1 cellular context compared by ENCODE assay signal in the genomic region with DNA sequence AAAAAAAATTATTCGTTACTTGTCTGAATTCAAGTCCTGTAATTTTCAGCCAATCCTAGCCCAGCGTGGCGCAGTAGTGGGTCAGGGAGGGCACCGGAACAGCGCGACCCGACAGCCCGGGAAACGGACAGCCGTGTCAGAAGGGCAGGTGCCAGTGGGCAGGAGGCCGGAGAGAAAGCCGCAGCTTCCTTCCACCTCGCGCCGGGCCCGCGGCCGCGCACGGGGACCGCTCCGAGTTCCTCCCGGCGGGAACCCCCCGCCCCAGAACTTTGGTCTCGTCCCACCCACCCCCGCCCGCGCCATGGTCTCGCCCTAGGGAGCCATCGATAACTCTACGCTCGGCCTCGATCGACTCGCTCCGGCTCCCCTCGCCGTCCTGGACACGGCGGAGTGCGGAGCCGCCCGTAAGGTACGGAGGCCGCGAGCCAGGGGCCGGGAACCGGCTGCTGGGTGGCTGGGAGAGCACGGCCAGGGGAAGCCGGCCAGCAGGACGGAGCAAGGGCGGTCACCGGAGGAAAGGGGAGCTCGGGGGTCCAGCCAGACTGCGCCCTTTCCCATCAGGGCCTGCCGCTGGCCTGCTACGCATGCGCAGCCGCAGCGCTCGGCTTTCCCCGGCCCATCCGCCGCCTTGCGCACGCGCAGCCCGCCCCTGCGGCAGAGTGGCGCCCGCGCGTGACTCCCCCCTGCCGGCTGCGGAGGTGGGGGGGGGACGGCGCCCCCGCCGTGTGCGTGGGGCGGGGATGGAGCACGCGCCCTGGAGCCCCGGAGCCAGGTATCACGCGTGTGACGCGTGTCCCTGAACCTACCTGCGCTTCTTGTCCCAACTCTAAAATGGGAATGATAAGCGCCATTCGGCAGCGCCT.
TF ChIP-seq lines count a peak whose summit lies in the region.

MLST8 (plus strand) TSS at position 351 of the 863 bp plus-strand sequence. CDS start 632 bp downstream, outside the sequence.

TF ChIP-seq in HEK293, 187 proteins besides CTCF, POLR2A, EP300 and RAD21 (continued from another document and continues in another):
- TF ChIP-seq HIC1 (tag by site-specific recombination; IDR thresholded peaks at IDR 0.05) (peak; percentile 63; the same call in 1 of the 2 replicates), ZNF23 (tag by site-specific recombination; IDR thresholded peaks at IDR 0.05; ENCODE audit: borderline replicate concordance) (no peak), ZNF138 (tag by site-specific recombination; IDR thresholded peaks at IDR 0.05; ENCODE audit: borderline replicate concordance) (no peak), ZNF274 (IDR thresholded peaks at IDR 0.05; ENCODE audit: low read length) (no peak), ZNF274 (tag by site-specific recombination; IDR thresholded peaks at IDR 0.05; ENCODE audit: borderline replicate concordance) (no peak), SP7 (tag by site-specific recombination; IDR thresholded peaks at IDR 0.05) (peak; percentile 70; the same call in 1 of the 2 replicates), KLF16 (tag by site-specific recombination; IDR thresholded peaks at IDR 0.05) (no peak; the same call in 1 of the 2 replicates), ZSCAN16 (tag by site-specific recombination; IDR thresholded peaks at IDR 0.05) (no peak), ZNF473 (tag by site-specific recombination; IDR thresholded peaks at IDR 0.05) (no peak), ZNF658 (tag by site-specific recombination; IDR thresholded peaks at IDR 0.05) (no peak), GLIS1 (tag by site-specific recombination; IDR thresholded peaks at IDR 0.05) (peak; percentile 66; the same call in 1 of the 2 replicates), ZNF837 (tag by site-specific recombination; IDR thresholded peaks at IDR 0.05) (no peak), BCL11B (tag by site-specific recombination; IDR thresholded peaks at IDR 0.05; ENCODE audit: low read depth) (0 out of 2 replicates have a peak, but pooled peaks have one; percentile 13), ZNF654 (tag by site-specific recombination; IDR thresholded peaks at IDR 0.05; ENCODE audit: low read depth) (no peak), ZNF544 (tag by site-specific recombination; IDR thresholded peaks at IDR 0.05) (no peak), ZNF777 (tag by site-specific recombination; IDR thresholded peaks at IDR 0.05; ENCODE audit: borderline replicate concordance) (no peak), ZNF341 (tag by site-specific recombination; IDR thresholded peaks at IDR 0.05; ENCODE audit: low read depth) (peak; percentile 99), ZNF354C (tag by site-specific recombination; IDR thresholded peaks at IDR 0.05; ENCODE audit: borderline replicate concordance, low read depth) (no peak), ZNF266 (tag by site-specific recombination; IDR thresholded peaks at IDR 0.05; ENCODE audit: low read depth) (no peak), ZNF398 (tag by site-specific recombination; IDR thresholded peaks at IDR 0.05) (peak; percentile 76; the same call in 1 of the 2 replicates), ZNF791 (tag by site-specific recombination; IDR thresholded peaks at IDR 0.05) (no peak), ZNF223 (tag by site-specific recombination; IDR thresholded peaks at IDR 0.05) (no peak), ZNF558 (tag by site-specific recombination; IDR thresholded peaks at IDR 0.05) (no peak), ZNF488 (tag by site-specific recombination; IDR thresholded peaks at IDR 0.05) (no peak), ZNF501 (tag by site-specific recombination; IDR thresholded peaks at IDR 0.05) (peak; percentile 34; the same call in 1 of the 2 replicates), ZNF600 (tag by site-specific recombination; IDR thresholded peaks at IDR 0.05) (peak; percentile 93), ZNF19 (tag by site-specific recombination; IDR thresholded peaks at IDR 0.05; ENCODE audit: low read depth) (no peak), ZNF596 (tag by site-specific recombination; IDR thresholded peaks at IDR 0.05) (peak; percentile 10; the same call in 1 of the 2 replicates), ZBTB10 (tag by site-specific recombination; IDR thresholded peaks at IDR 0.05) (0 out of 2 replicates have a peak, but pooled peaks have one; percentile 18), ZNF677 (tag by site-specific recombination; IDR thresholded peaks at IDR 0.05) (no peak), ZNF221 (tag by site-specific recombination; IDR thresholded peaks at IDR 0.05; ENCODE audit: borderline replicate concordance) (no peak), ZNF785 (tag by site-specific recombination; IDR thresholded peaks at IDR 0.05) (no peak), ZNF132 (tag by site-specific recombination; IDR thresholded peaks at IDR 0.05; ENCODE audit: borderline replicate concordance) (no peak), ZNF121 (tag by site-specific recombination; IDR thresholded peaks at IDR 0.05) (no peak), ZNF2 (tag by site-specific recombination; IDR thresholded peaks at IDR 0.05) (no peak; the same call in 1 of the 2 replicates), BCL11A (tag by site-specific recombination; IDR thresholded peaks at IDR 0.05; ENCODE audit: low read depth) (no peak), ZNF416 (tag by site-specific recombination; IDR thresholded peaks at IDR 0.05) (no peak), PRDM4 (tag by site-specific recombination; IDR thresholded peaks at IDR 0.05) (no peak; the same call in 1 of the 2 replicates), GLIS2 (tag by site-specific recombination; IDR thresholded peaks at IDR 0.05) (peak; percentile 59; the same call in 1 of the 2 replicates), ZBTB20 (tag by site-specific recombination; IDR thresholded peaks at IDR 0.05) (no peak), KLF9 (tag by site-specific recombination; IDR thresholded peaks at IDR 0.05; ENCODE audit: low read depth) (no peak), ZBTB1 (tag by site-specific recombination; IDR thresholded peaks at IDR 0.05) (0 out of 2 replicates have a peak, but pooled peaks have one; percentile 57), ZNF549 (tag by site-specific recombination; IDR thresholded peaks at IDR 0.05) (no peak), ZNF324 (tag by site-specific recombination; IDR thresholded peaks at IDR 0.05) (peak; percentile 86; the same call in 1 of the 2 replicates), ZNF157 (tag by site-specific recombination; IDR thresholded peaks at IDR 0.05) (no peak)
- TF ChIP-seq, protein P1, sequence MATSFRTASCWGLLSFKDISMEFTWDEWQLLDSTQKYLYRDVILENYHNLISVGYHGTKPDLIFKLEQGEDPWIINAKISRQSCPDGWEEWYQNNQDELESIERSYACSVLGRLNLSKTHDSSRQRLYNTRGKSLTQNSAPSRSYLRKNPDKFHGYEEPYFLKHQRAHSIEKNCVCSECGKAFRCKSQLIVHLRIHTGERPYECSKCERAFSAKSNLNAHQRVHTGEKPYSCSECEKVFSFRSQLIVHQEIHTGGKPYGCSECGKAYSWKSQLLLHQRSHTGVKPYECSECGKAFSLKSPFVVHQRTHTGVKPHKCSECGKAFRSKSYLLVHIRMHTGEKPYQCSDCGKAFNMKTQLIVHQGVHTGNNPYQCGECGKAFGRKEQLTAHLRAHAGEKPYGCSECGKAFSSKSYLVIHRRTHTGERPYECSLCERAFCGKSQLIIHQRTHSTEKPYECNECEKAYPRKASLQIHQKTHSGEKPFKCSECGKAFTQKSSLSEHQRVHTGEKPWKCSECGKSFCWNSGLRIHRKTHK (tag by site-specific recombination; IDR thresholded peaks at IDR 0.05) = no peak
- TF ChIP-seq, protein P2, sequence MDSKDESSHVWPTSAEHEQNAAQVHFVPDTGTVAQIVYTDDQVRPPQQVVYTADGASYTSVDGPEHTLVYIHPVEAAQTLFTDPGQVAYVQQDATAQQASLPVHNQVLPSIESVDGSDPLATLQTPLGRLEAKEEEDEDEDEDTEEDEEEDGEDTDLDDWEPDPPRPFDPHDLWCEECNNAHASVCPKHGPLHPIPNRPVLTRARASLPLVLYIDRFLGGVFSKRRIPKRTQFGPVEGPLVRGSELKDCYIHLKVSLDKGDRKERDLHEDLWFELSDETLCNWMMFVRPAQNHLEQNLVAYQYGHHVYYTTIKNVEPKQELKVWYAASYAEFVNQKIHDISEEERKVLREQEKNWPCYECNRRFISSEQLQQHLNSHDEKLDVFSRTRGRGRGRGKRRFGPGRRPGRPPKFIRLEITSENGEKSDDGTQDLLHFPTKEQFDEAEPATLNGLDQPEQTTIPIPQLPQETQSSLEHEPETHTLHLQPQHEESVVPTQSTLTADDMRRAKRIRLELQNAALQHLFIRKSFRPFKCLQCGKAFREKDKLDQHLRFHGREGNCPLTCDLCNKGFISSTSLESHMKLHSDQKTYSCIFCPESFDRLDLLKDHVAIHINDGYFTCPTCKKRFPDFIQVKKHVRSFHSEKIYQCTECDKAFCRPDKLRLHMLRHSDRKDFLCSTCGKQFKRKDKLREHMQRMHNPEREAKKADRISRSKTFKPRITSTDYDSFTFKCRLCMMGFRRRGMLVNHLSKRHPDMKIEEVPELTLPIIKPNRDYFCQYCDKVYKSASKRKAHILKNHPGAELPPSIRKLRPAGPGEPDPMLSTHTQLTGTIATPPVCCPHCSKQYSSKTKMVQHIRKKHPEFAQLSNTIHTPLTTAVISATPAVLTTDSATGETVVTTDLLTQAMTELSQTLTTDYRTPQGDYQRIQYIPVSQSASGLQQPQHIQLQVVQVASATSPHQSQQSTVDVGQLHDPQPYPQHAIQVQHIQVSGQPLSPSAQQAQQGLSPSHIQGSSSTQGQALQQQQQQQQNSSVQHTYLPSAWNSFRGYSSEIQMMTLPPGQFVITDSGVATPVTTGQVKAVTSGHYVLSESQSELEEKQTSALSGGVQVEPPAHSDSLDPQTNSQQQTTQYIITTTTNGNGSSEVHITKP (tag by site-specific recombination; IDR thresholded peaks at IDR 0.05) = peak; percentile 99
